In the genomic region with DNA sequence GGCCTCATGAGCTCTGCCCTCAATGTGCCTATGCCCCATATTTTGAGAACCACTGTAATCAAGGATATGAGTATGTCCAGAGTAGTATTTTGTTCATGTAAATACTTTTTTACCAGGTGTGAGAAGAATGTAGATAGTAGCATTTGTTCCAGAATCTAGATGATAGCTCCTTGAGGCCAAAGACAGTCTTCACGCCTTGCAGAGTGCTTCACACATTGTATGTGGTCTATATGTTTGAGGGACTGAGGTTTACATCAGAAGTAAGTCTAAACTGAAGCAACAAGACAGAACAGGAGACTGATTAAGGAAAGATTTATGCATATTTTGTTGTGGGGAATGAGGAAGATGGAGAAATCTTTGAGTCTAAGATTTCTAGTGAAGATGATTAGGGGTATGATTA, we compare ENCODE assay signal across 22 cellular contexts.
"Had no signal": no experiment of that assay in that cellular context is flagged by ENCODE, and none has a peak within 500 bp of the region (broad histone marks: within the 10 kb centered on the region; RNA-seq: fewer than 3 reads in every experiment).

No MANE protein-coding gene starts in this region.

- H3K27ac Mint-ChIP-seq: nephron progenitor cell; stimulated activated effector memory CD8-positive, alpha-beta T cell treated with anti-CD3 and anti-CD28 coated beads, Interleukin-12 subunit alpha, Interleukin-12 subunit beta, amount 100 ng/mL, for 72 hours; stimulated activated naive B cell treated with anti-CD40 and anti-IgM and Interleukin-4, amounts not matched to agents 10 μg/mL and 1 μg/mL and 100 μg/mL, for 72 hours; stimulated activated naive CD8-positive, alpha-beta T cell treated with anti-CD3 and anti-CD28 coated beads, Interleukin-15, Interleukin-2, amounts not matched to agents 100 ng/mL and 50 ng/mL, for 24 hours had no signal

- H3K9me3 Mint-ChIP-seq: naive thymus-derived CD8-positive, alpha-beta T cell; stimulated activated effector memory CD8-positive, alpha-beta T cell treated with anti-CD3 and anti-CD28 coated beads, Interleukin-12 subunit alpha, Interleukin-12 subunit beta, amount 100 ng/mL, for 72 hours; stimulated activated naive B cell treated with anti-CD40 and anti-IgM and Interleukin-4, amounts not matched to agents 10 μg/mL and 1 μg/mL and 100 μg/mL, for 72 hours had no signal

- H3K27me3 Mint-ChIP-seq: naive thymus-derived CD8-positive, alpha-beta T cell; stimulated activated naive B cell treated with anti-CD40 and anti-IgM and Interleukin-4, amounts not matched to agents 10 μg/mL and 1 μg/mL and 100 μg/mL, for 72 hours; stimulated activated naive CD8-positive, alpha-beta T cell treated with anti-CD3 and anti-CD28 coated beads, Interleukin-15, Interleukin-2, amounts not matched to agents 100 ng/mL and 50 ng/mL, for 24 hours had no signal

- H3K4me3 Mint-ChIP-seq: naive thymus-derived CD8-positive, alpha-beta T cell; nephron progenitor cell; neural crest cell; stimulated activated effector memory CD8-positive, alpha-beta T cell treated with anti-CD3 and anti-CD28 coated beads, Interleukin-12 subunit alpha, Interleukin-12 subunit beta, amount 100 ng/mL, for 72 hours; stimulated activated naive B cell treated with anti-CD40 and anti-IgM and Interleukin-4, amounts not matched to agents 10 μg/mL and 1 μg/mL and 100 μg/mL, for 72 hours; stimulated activated naive CD8-positive, alpha-beta T cell treated with anti-CD3 and anti-CD28 coated beads, Interleukin-15, Interleukin-2, amounts not matched to agents 100 ng/mL and 50 ng/mL, for 24 hours had no signal

- H3K4me1 Mint-ChIP-seq: nephron progenitor cell; neural crest cell; stimulated activated effector memory CD8-positive, alpha-beta T cell treated with anti-CD3 and anti-CD28 coated beads, Interleukin-12 subunit alpha, Interleukin-12 subunit beta, amount 100 ng/mL, for 72 hours; stimulated activated naive B cell treated with anti-CD40 and anti-IgM and Interleukin-4, amounts not matched to agents 10 μg/mL and 1 μg/mL and 100 μg/mL, for 72 hours had no signal

- DNase-seq: naive thymus-derived CD8-positive, alpha-beta T cell; nephron progenitor cell; nucleus accumbens; pancreas; retina; right cardiac atrium; right lobe of liver; sigmoid colon; small intestine; stimulated activated CD4-positive, alpha-beta T cell treated with anti-CD3 and anti-CD28 coated beads, Interleukin-15, amount 100 ng/mL, for 24 hours; stimulated activated CD4-positive, alpha-beta T cell treated with anti-CD3 and anti-CD28 coated beads, Interleukin-2, amount 100 ng/mL, for 24 hours; stimulated activated CD4-positive, alpha-beta T cell treated with anti-CD3 and anti-CD28 coated beads, Interleukin-2, amount 100 ng/mL, for 48 hours; stimulated activated CD4-positive, alpha-beta T cell treated with anti-CD3 and anti-CD28 coated beads, Interleukin-4, amount 100 ng/mL, for 24 hours; stimulated activated naive B cell treated with anti-CD40 and anti-IgM and Interleukin-4, amounts not matched to agents 10 μg/mL and 1 μg/mL and 100 μg/mL, for 72 hours; stimulated activated naive CD4-positive, alpha-beta T cell treated with Interleukin-2 at 50 U/mL for 16 hours; stomach; thyroid gland; trophoblast cell; upper lobe of left lung had no signal

- ATAC-seq: naive thymus-derived CD8-positive, alpha-beta T cell; pancreas; right cardiac atrium; right lobe of liver; stimulated activated effector memory CD8-positive, alpha-beta T cell treated with anti-CD3 and anti-CD28 coated beads, Interleukin-12 subunit alpha, Interleukin-12 subunit beta, amount 100 ng/mL, for 72 hours; stimulated activated naive B cell treated with anti-CD40 and anti-IgM and Interleukin-4, amounts not matched to agents 10 μg/mL and 1 μg/mL and 100 μg/mL, for 72 hours had no signal
